In the genomic region with DNA sequence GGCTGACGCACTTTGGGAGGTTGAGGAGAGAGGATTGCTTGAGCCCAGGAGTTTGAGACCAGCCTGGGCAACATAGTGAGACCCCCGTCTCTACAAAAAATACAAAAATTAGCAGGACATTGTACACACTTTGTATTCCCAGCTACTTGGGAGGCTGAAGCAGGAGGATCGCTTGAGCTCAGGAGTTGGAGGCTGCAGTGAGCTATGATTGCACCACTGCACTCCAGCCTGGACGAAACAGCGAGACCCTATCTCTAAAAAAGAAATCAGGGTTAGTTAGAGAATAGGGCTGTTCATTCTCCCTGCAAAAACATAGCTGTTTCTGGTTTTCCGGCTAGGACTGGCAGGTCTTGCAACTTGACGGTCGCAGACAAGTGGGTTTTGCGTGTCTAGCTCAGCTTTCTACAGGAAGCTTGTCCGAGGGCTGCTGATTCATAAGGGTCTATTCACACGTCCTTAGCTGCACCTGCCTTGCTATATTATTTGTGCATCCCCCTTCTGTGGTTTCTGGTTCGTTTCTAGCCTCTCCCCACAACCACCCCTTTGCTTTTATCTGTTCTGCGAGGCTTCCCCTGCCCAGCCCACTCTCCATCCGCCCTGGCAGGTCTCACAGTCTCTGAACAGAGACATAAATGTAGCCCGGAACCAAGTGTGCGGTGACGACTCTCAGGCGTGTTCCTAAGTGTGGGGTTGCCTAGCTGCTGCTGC, we compare ENCODE assay signal across 9 cellular contexts. TPM values are rescaled to one million over a fixed set of nuclear protein-coding genes. Genes with fewer than 3 reads are reported as not detected.
DNase-seq lines count a peak whose midpoint lies in the region; ATAC-seq and TF ChIP-seq lines count a peak whose summit lies in the region.
"Had no signal": no experiment of that assay in that cellular context is flagged by ENCODE, and none has a peak within 500 bp of the region (broad histone marks: within the 10 kb centered on the region; RNA-seq: fewer than 3 reads in every experiment).

No MANE protein-coding gene starts in this region.

- ATAC-seq in GM21529 (IDR thresholded peaks at IDR 0.05; ENCODE audit: unreplicated experiment), result peak; percentile 93
- ATAC-seq in activated CD8-positive, alpha-beta T cell treated with anti-CD3 and anti-CD28 coated beads, Interleukin-2, amount 10 ng/mL, durations not matched to agents 7 days and 5 days, result peak; percentile 96

- peak overlapping the region; percentile 88 for H3K27ac Mint-ChIP-seq in activated CD8-positive, alpha-beta T cell treated with anti-CD3 and anti-CD28 coated beads, Interleukin-2, amount 10 ng/mL, durations not matched to agents 7 days and 5 days
- H3K27ac Mint-ChIP-seq: dendritic cell treated with granulocyte-macrophage colony-stimulating factor and Interleukin-4, amounts not matched to agents 40 ng/mL and 50 ng/mL, for 4 days had no signal

- DNase-seq in GM10266 (ENCODE audit: extremely low spot score) (peak; percentile 95), Kasumi-1 (lab: John Stamatoyannopoulos, UW) (peak; percentile 15 to 23), midbrain (lab: John Stamatoyannopoulos, UW) (no peak), GM03348 (ENCODE audit: low spot score) (no peak), AG20443 (ENCODE audit: low spot score) (no peak)
- peak; percentile 94 for DNase-seq in activated CD8-positive, alpha-beta T cell treated with anti-CD3 and anti-CD28 coated beads, Interleukin-2, amount 10 ng/mL, durations not matched to agents 7 days and 5 days
- peak; percentile 53 to 66 for DNase-seq in stimulated activated CD4-positive, alpha-beta T cell treated with anti-CD3 and anti-CD28 coated beads, Interleukin-2, amount 100 ng/mL, for 24 hours

- CTCF ChIA-PET in activated CD8-positive, alpha-beta T cell treated with anti-CD3 and anti-CD28 coated beads, Interleukin-2, amount 10 ng/mL, durations not matched to agents 7 days and 5 days (lab: Charles Lee), result interaction anchor here (0.8 to 5.1 kb wide), 16 partner anchors 9 to 248 kb away, joined by 3 to 116 read pairs (median 4); no protein-coding TSS in a partner anchor

- no peaks in the 10 kb centered on the region for H3K9me3 Mint-ChIP-seq in activated CD8-positive, alpha-beta T cell treated with anti-CD3 and anti-CD28 coated beads, Interleukin-2, amount 10 ng/mL, durations not matched to agents 7 days and 5 days (ENCODE audit: insufficient read depth)
- H3K9me3 Mint-ChIP-seq: dendritic cell treated with granulocyte-macrophage colony-stimulating factor and Interleukin-4, amounts not matched to agents 40 ng/mL and 50 ng/mL, for 4 days had no signal

- H3K36me3 Mint-ChIP-seq in activated CD8-positive, alpha-beta T cell treated with anti-CD3 and anti-CD28 coated beads, Interleukin-2, amount 10 ng/mL, durations not matched to agents 7 days and 5 days (ENCODE audit: low read depth), result no peaks in the 10 kb centered on the region

- POLR2A ChIA-PET in activated CD8-positive, alpha-beta T cell treated with anti-CD3 and anti-CD28 coated beads, Interleukin-2, amount 10 ng/mL, durations not matched to agents 7 days and 5 days (lab: Charles Lee), result interaction anchor here (0.6 to 3.8 kb wide), 6 partner anchors 9 to 224 kb away, joined by 3 to 48 read pairs (median 6); no protein-coding TSS in a partner anchor

- H3K4me3 Mint-ChIP-seq in activated CD8-positive, alpha-beta T cell treated with anti-CD3 and anti-CD28 coated beads, Interleukin-2, amount 10 ng/mL, durations not matched to agents 7 days and 5 days, result peak overlapping the region; percentile 58
- H3K4me3 Mint-ChIP-seq: dendritic cell treated with granulocyte-macrophage colony-stimulating factor and Interleukin-4, amounts not matched to agents 40 ng/mL and 50 ng/mL, for 4 days had no signal

- H3K27me3 Mint-ChIP-seq in activated CD8-positive, alpha-beta T cell treated with anti-CD3 and anti-CD28 coated beads, Interleukin-2, amount 10 ng/mL, durations not matched to agents 7 days and 5 days (ENCODE audit: low read depth), result peaks cover 23% of the 10 kb centered on the region

- no peak for TF ChIP-seq CTCF in GM10266 (IDR thresholded peaks at IDR 0.05; ENCODE audit: control insufficient read depth, insufficient read depth, low read depth, missing control alignments)

- H3K4me1 Mint-ChIP-seq in activated CD8-positive, alpha-beta T cell treated with anti-CD3 and anti-CD28 coated beads, Interleukin-2, amount 10 ng/mL, durations not matched to agents 7 days and 5 days (ENCODE audit: low read depth), result peaks cover 32% of the 10 kb centered on the region

RNA-seq across cellular contexts. Expression of gene AMZ1, which starts 10.7 kb away (rescaled TPM):
- not detected for total RNA-seq in activated CD8-positive, alpha-beta T cell treated with anti-CD3 and anti-CD28 coated beads, Interleukin-2, amount 10 ng/mL, durations not matched to agents 7 days and 5 days

Comparison
In these comparisons a context has a peak if more than half of its experiments do, and no peak if none do; other contexts are left out.
1. DNase-seq: peak in GM10266 (single experiment), Kasumi-1 (2 of 2), activated CD8-positive, alpha-beta T cell treated with anti-CD3 and anti-CD28 coated beads, Interleukin-2, amount 10 ng/mL, durations not matched to agents 7 days and 5 days (single experiment) and stimulated activated CD4-positive, alpha-beta T cell treated with anti-CD3 and anti-CD28 coated beads, Interleukin-2, amount 100 ng/mL, for 24 hours (2 of 2); none in midbrain (single experiment), GM03348 (single experiment) and AG20443 (single experiment).